8 cellular contexts compared by ENCODE assay signal in the genomic region with DNA sequence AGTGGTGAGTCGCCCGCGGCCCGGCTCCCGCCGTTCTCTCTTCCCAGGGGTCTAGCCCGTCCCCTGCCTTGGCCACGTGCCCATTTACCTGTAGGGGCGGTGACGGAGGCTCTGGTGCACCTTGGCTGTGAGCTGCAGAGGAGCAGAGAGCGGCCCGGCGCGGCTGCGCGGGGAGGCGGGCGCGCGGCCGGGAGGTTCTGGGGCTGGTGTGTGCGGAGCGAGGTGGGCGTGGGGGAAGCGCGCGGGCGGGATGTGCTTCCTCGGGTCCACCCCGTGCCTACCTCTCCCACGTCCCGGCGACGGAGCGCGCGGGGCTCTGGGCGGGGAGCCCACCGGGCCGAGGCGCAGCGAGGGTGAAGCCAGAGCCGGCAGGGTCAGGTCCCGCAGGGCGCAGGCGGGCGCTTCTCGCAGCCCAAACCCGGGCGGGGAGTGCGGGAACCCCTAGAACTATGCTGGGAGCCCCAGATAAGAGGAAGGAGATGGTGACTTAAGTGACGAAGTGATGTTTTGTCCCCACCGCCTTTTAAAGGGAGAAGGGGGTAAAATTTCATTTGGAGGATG. TPM values are rescaled to one million over a fixed set of nuclear protein-coding genes. Genes with fewer than 3 reads are reported as not detected.
DNase-seq lines count a peak whose midpoint lies in the region; ATAC-seq and TF ChIP-seq lines count a peak whose summit lies in the region.

No MANE protein-coding gene starts in this region.

- H3K4me3 Mint-ChIP-seq in chondrocyte (ENCODE audit: unreplicated experiment), result peak overlapping the region; percentile 84
- H3K4me3 Mint-ChIP-seq in stimulated activated memory B cell treated with anti-CD40 and anti-IgM and Interleukin-4, amounts not matched to agents 10 μg/mL and 1 μg/mL and 100 μg/mL, for 72 hours, result peak overlapping the region; percentile 79

- intact Hi-C loops in lower lobe of right lung (cut with DNase I), result no loop called here

- no peak for DNase-seq in AG09309 (ENCODE audit: low read depth)
- DNase-seq in T-helper 2 cell, result peak in 3 of 5 experiments; percentile 23 to 47 (median 26)
- DNase-seq in chondrocyte (ENCODE audit: low spot score), result no peak
- DNase-seq in lower lobe of right lung, result peak; percentile 84
- no peak for DNase-seq in effector CD4-positive, alpha-beta T cell

- H3K27ac ChIP-seq in lower lobe of right lung, result peak overlapping the region; percentile 95

- H3K9me3 Mint-ChIP-seq in chondrocyte (ENCODE audit: low read depth), result peaks cover 1% of the 10 kb centered on the region
- no peaks in the 10 kb centered on the region for H3K9me3 Mint-ChIP-seq in stimulated activated memory B cell treated with anti-CD40 and anti-IgM and Interleukin-4, amounts not matched to agents 10 μg/mL and 1 μg/mL and 100 μg/mL, for 72 hours

- peak overlapping the region; percentile 80 for H3K4me3 ChIP-seq in AG09309 (ENCODE audit: control insufficient read depth, low read depth, low read length)
- peak overlapping the region; percentile 93 for H3K4me3 ChIP-seq in lower lobe of right lung

- TF ChIP-seq CTCF in AG09309 (IDR thresholded peaks at IDR 0.05; ENCODE audit: control insufficient read depth, insufficient read depth, low read depth, low read length, missing control alignments), result no peak
- no peak for TF ChIP-seq CTCF in chondrocyte (IDR thresholded peaks at IDR 0.05)
- TF ChIP-seq CTCF in lower lobe of right lung (IDR thresholded peaks at IDR 0.05), result no peak

- no peaks in the 10 kb centered on the region for H3K27me3 ChIP-seq in lower lobe of right lung (ENCODE audit: low read depth)

- H3K36me3 Mint-ChIP-seq in chondrocyte (ENCODE audit: low read depth), result peaks cover 9% of the 10 kb centered on the region
- H3K36me3 Mint-ChIP-seq in stimulated activated memory B cell treated with anti-CD40 and anti-IgM and Interleukin-4, amounts not matched to agents 10 μg/mL and 1 μg/mL and 100 μg/mL, for 72 hours, result peaks cover 28% of the 10 kb centered on the region

- H3K9me3 ChIP-seq in lower lobe of right lung, result no peaks in the 10 kb centered on the region

- peaks cover 78% of the 10 kb centered on the region for H3K4me1 ChIP-seq in lower lobe of right lung

- ATAC-seq in GM19324 (IDR thresholded peaks at IDR 0.05; ENCODE audit: low FRiP score, unreplicated experiment), result peak; percentile 18
- peak; percentile 20 for ATAC-seq in HG03354 (IDR thresholded peaks at IDR 0.05; ENCODE audit: poor library complexity, severe bottlenecking, unreplicated experiment)
- ATAC-seq in lower lobe of right lung, result peak; percentile 69 to 71
- peak; percentile 44 for ATAC-seq in stimulated activated memory B cell treated with anti-CD40 and anti-IgM and Interleukin-4, amounts not matched to agents 10 μg/mL and 1 μg/mL and 100 μg/mL, for 72 hours

- peak overlapping the region; percentile 98 for H3K27ac Mint-ChIP-seq in chondrocyte (ENCODE audit: unreplicated experiment)
- H3K27ac Mint-ChIP-seq in stimulated activated memory B cell treated with anti-CD40 and anti-IgM and Interleukin-4, amounts not matched to agents 10 μg/mL and 1 μg/mL and 100 μg/mL, for 72 hours, result peak overlapping the region; percentile 91

- peaks cover 86% of the 10 kb centered on the region for H3K4me1 Mint-ChIP-seq in chondrocyte (ENCODE audit: low read depth)
- H3K4me1 Mint-ChIP-seq in stimulated activated memory B cell treated with anti-CD40 and anti-IgM and Interleukin-4, amounts not matched to agents 10 μg/mL and 1 μg/mL and 100 μg/mL, for 72 hours, result peaks cover 51% of the 10 kb centered on the region

- no peaks in the 10 kb centered on the region for H3K27me3 Mint-ChIP-seq in chondrocyte (ENCODE audit: low read depth)
- no peaks in the 10 kb centered on the region for H3K27me3 Mint-ChIP-seq in stimulated activated memory B cell treated with anti-CD40 and anti-IgM and Interleukin-4, amounts not matched to agents 10 μg/mL and 1 μg/mL and 100 μg/mL, for 72 hours

- H3K36me3 ChIP-seq in lower lobe of right lung, result peaks cover 39% of the 10 kb centered on the region

RNA-seq across cellular contexts. Expression of gene UPP1, which starts 0.4 kb away (rescaled TPM):
- total RNA-seq in chondrocyte, result 25.7 to 51.1 TPM (median 48.5 TPM) in 3 replicates
- total RNA-seq in lower lobe of right lung, result 61.0 TPM

RNA-seq across cellular contexts. Expression of gene C7orf57, which starts 54.2 kb away (rescaled TPM):
- not detected in 3 replicates for total RNA-seq in chondrocyte
- total RNA-seq in lower lobe of right lung, result 1.6 TPM

Comparison
In these comparisons a context has a peak if more than half of its experiments do, and no peak if none do; other contexts are left out.
1. DNase-seq: peak in T-helper 2 cell (3 of 5) and lower lobe of right lung (single experiment); none in AG09309 (single experiment), chondrocyte (single experiment) and effector CD4-positive, alpha-beta T cell (single experiment).
2. ATAC-seq: peak in every context shown above with its lines; median percentile 70 in lower lobe of right lung; 44 in stimulated activated memory B cell treated with anti-CD40 and anti-IgM and Interleukin-4, amounts not matched to agents 10 μg/mL and 1 μg/mL and 100 μg/mL, for 72 hours; 20 in HG03354; 18 in GM19324.